Comparison of ENCODE assay signal across 21 cellular contexts in genomic region chr15:22795206-22796063, GRCh38. TPM values are rescaled to one million over a fixed set of nuclear protein-coding genes. Genes with fewer than 3 reads are reported as not detected.
A peak's percentile ranks its signal among the peaks of the same experiment; 100 is the strongest.
DNase-seq lines count a peak whose midpoint lies in the region; ATAC-seq, FAIRE-seq and TF ChIP-seq lines count a peak whose summit lies in the region.
"Had no signal": no experiment of that assay in that cellular context is flagged by ENCODE, and none has a peak within 500 bp of the region (broad histone marks: within the 10 kb centered on the region; RNA-seq: fewer than 3 reads in every experiment).

No MANE protein-coding gene starts in this region.

- H3K4me3 ChIP-seq in BLaER1 treated with 17β-estradiol and CSF1 and Interleukin-3, amounts not matched to agents 10 nM and 100 nM = no peak overlapping the region
- H3K4me3 ChIP-seq in Panc1 (ENCODE audit: low read depth in 2 of 2, low read length in 2 of 2) = no peak overlapping the region
- no peak overlapping the region for H3K4me3 ChIP-seq in HepG2 (replicated peaks in 1 of 3; ENCODE audit: insufficient read depth in 1 of 3, low read depth in 2 of 3, low read length in 3 of 3)
- H3K4me3 ChIP-seq: GM23248, ovary had no signal

- H2AFZ ChIP-seq in HepG2 (ENCODE audit: low read length) = no peak overlapping the region
- H2AFZ ChIP-seq: GM23248 had no signal

- TF ChIP-seq EP300 in HepG2 (IDR thresholded peaks at IDR 0.05; ENCODE audit: low read depth in 2 of 2, low read length in 2 of 2) = no peak
- no peak for TF ChIP-seq EP300 in HepG2 (CRISPR knock-in tag; IDR thresholded peaks at IDR 0.05; ENCODE audit: borderline replicate concordance)

- DNase-seq in GM10248 (ENCODE audit: extremely low spot score) (no peak), Panc1 (ENCODE audit: low read depth, low spot score) (no peak), HepG2 (ENCODE audit: low spot score) (no peak), GOT3 (lab: John Stamatoyannopoulos, UW) (no peak), NOMO-1 treated with dmso at 0.1 percent for 144 hours (lab: John Stamatoyannopoulos, UW; ENCODE audit: unreplicated experiment) (no peak)
- DNase-seq: activated CD8-positive, alpha-beta memory T cell treated with anti-CD3 and anti-CD28 coated beads for 24 hours; activated gamma-delta T cell treated with Interleukin-2 at 50 U/mL for 16 hours; GM23248; hippocampal formation; naive B cell; NCI-H1694; NCI-H774; ovary; stimulated activated CD4-positive, alpha-beta T cell treated with anti-CD3 and anti-CD28 coated beads, Interleukin-1b, Interleukin-23, amount 100 ng/mL, for 48 hours had no signal

- FAIRE-seq in HepG2 (lab: Jason Lieb, UNC) = no peak
- FAIRE-seq: astrocyte, colon, endothelial cell of umbilical vein, G401.6, keratinocyte had no signal

- POLR2A ChIA-PET in GM10248 (lab: Yijun Ruan, JAX) (interaction anchor here (0.6 kb wide), 1 partner anchor 168 kb away, joined by 4 read pairs; no protein-coding TSS in a partner anchor), Panc1 (lab: Charles Lee) (no interaction called here), HepG2 (lab: Yijun Ruan, JAX) (no interaction called here)

- no peak for TF ChIP-seq POLR2A in HepG2 (IDR thresholded peaks at IDR 0.05; ENCODE audit: insufficient read depth in 1 of 2, low read depth in 2 of 2, low read length in 2 of 2)

- no peak overlapping the region for H3K9ac ChIP-seq in BLaER1 treated with 17β-estradiol and CSF1 and Interleukin-3, amounts not matched to agents 10 nM and 100 nM
- H3K9ac ChIP-seq in HepG2 (ENCODE audit: insufficient read depth, low read depth, low read length) = no peak overlapping the region
- H3K9ac ChIP-seq: GM23248 had no signal

- peaks cover 0 to 52% (median 13%) of the 10 kb centered on the region in 11 experiments; a peak in 12 of 22 replicates for H4K20me1 ChIP-seq in BLaER1 treated with 17β-estradiol and CSF1 and Interleukin-3, amounts not matched to agents 10 nM and 100 nM
- no peaks in the 10 kb centered on the region; the same call in 1 of the 2 replicates for H4K20me1 ChIP-seq in HepG2 (ENCODE audit: insufficient read depth, low read length)

- peak overlapping the region in 3 of 11 experiments; percentile 35 to 69 (median 65); a peak in 5 of 22 replicates for H3K27ac ChIP-seq in BLaER1 treated with 17β-estradiol and CSF1 and Interleukin-3, amounts not matched to agents 10 nM and 100 nM
- no peak overlapping the region for H3K27ac ChIP-seq in Panc1 (ENCODE audit: low read length)
- no peak overlapping the region for H3K27ac ChIP-seq in HepG2 (ENCODE audit: extremely low read length, insufficient read depth, low read length)
- H3K27ac ChIP-seq: GM23248, ovary had no signal

- CTCF ChIA-PET in GM10248 (lab: Yijun Ruan, JAX) (interaction anchor here (1.1 to 2.1 kb wide), 5 partner anchors 8 to 16 kb away, joined by 3 to 9 read pairs (median 4); partner anchors contain the start of gene NIPA1), Panc1 (lab: Charles Lee) (no interaction called here), HepG2 (lab: Yijun Ruan, JAX; ENCODE audit: low intra/inter-chr PET ratio, low total read pairs) (no interaction called here)

- peaks cover 70% of the 10 kb centered on the region for H3K79me2 ChIP-seq in HepG2 (ENCODE audit: insufficient read depth, low read length)

- no peak for TF ChIP-seq RAD21 in HepG2 (CRISPR knock-in tag; IDR thresholded peaks at IDR 0.05)

- TF ChIP-seq CTCF in GM10248 (IDR thresholded peaks at IDR 0.05; ENCODE audit: control extremely low read depth, extremely low read depth, low read depth, missing control alignments) (peak; percentile 11), Panc1 (IDR thresholded peaks at IDR 0.05) (no peak), HepG2 (CRISPR knock-in tag; IDR thresholded peaks at IDR 0.05) (no peak)

- BruUV-seq in Panc1 (replicated peaks; lab: Mats Ljungman, UMichigan) (no TSS peak), HepG2 (replicated peaks; lab: Mats Ljungman, UMichigan) (no TSS peak)

- H3K9me3 ChIP-seq in BLaER1 treated with 17β-estradiol and CSF1 and Interleukin-3, amounts not matched to agents 10 nM and 100 nM (replicated peaks in 1 of 11) = peaks cover 0 to 21% (median 0%) of the 10 kb centered on the region in 11 experiments; a peak in 5 of 22 replicates
- H3K9me3 ChIP-seq in Panc1 (ENCODE audit: control insufficient read depth, insufficient read depth, low read depth, low read length) (no peaks in the 10 kb centered on the region), HepG2 (ENCODE audit: low read length) (no peaks in the 10 kb centered on the region)
- H3K9me3 ChIP-seq: ovary had no signal

- peaks cover 0 to 21% (median 6%) of the 10 kb centered on the region in 11 experiments; a peak in 8 of 22 replicates for H3K36me3 ChIP-seq in BLaER1 treated with 17β-estradiol and CSF1 and Interleukin-3, amounts not matched to agents 10 nM and 100 nM
- no peaks in the 10 kb centered on the region for H3K36me3 ChIP-seq in Panc1 (ENCODE audit: control insufficient read depth, insufficient read depth, low read length)
- no peaks in the 10 kb centered on the region; a peak in 1 of 5 replicates for H3K36me3 ChIP-seq in HepG2 (replicated peaks in 1 of 2; ENCODE audit: control insufficient read depth in 1 of 2, insufficient read depth in 2 of 2, low read length in 2 of 2)
- H3K36me3 ChIP-seq: ovary had no signal

- intact Hi-C loops in Panc1 (cut with micrococcal nuclease; ENCODE audit: unreplicated experiment) = no loop called here
- intact Hi-C loops in HepG2 (cut with micrococcal nuclease; ENCODE audit: unreplicated experiment) = no loop called here

- peak overlapping the region in 7 of 11 experiments; percentile 12 to 74 (median 72); a peak in 11 of 22 replicates for H3K4me2 ChIP-seq in BLaER1 treated with 17β-estradiol and CSF1 and Interleukin-3, amounts not matched to agents 10 nM and 100 nM
- no peak overlapping the region for H3K4me2 ChIP-seq in HepG2 (ENCODE audit: low read depth, low read length)

- in situ Hi-C loops in Panc1 (cut with HindIII; ENCODE audit: low pct_unique_long_range_greater_than_20kb, low sequenced_read_pairs) (no loop called here), HepG2 (cut with HindIII; ENCODE audit: extremely low pct_ligation_motif_present, low pct_unique_long_range_greater_than_20kb) (no loop called here)

- ATAC-seq in Panc1 (peak; percentile 46), HepG2 (peak; percentile 35; the same call in 2 of the 3 replicates), GM18868 (IDR thresholded peaks at IDR 0.05; ENCODE audit: unreplicated experiment) (no peak)

- peaks cover 26 to 65% (median 44%) of the 10 kb centered on the region in 10 experiments for H3K4me1 ChIP-seq in BLaER1 treated with 17β-estradiol and CSF1 and Interleukin-3, amounts not matched to agents 10 nM and 100 nM
- H3K4me1 ChIP-seq in Panc1 (ENCODE audit: control insufficient read depth, insufficient read depth, low read length) (peaks cover 13% of the 10 kb centered on the region), HepG2 (ENCODE audit: insufficient read depth, low read length) (no peaks in the 10 kb centered on the region)

- WGBS in HepG2 (ENCODE audit: low lambda C conversion rate) = 98% methylated on average over 16 of the region's 20 CpGs

- H3K27me3 ChIP-seq in BLaER1 treated with 17β-estradiol and CSF1 and Interleukin-3, amounts not matched to agents 10 nM and 100 nM = no peaks in the 10 kb centered on the region
- no peaks in the 10 kb centered on the region for H3K27me3 ChIP-seq in Panc1 (ENCODE audit: control insufficient read depth, insufficient read depth, low read length)
- no peaks in the 10 kb centered on the region for H3K27me3 ChIP-seq in HepG2 (ENCODE audit: control insufficient read depth in 1 of 2, insufficient read depth in 2 of 2, low read length in 2 of 2)
- H3K27me3 ChIP-seq: ovary had no signal

RNA-seq across cellular contexts. Expression of gene NIPA1, which starts 9.0 kb away (rescaled TPM):
- total RNA-seq in Panc1 (2021; ENCODE audit: unreplicated experiment) (93.2 TPM), HepG2 (2016; rRNA removed; fragmentation: Illumina TruSeq; extraction: Trizol) (13.2 and 14.8 TPM in 2 replicates)
- 69.8 TPM for polyA plus RNA-seq in Panc1 (2012; ENCODE audit: insufficient read length)
- total RNA-seq in HepG2 (2016; cell fraction: cytosol; rRNA removed; fragmentation: Illumina TruSeq; extraction: Trizol; ENCODE audit: low read depth) = 6.1 and 6.3 TPM in 2 replicates
- total RNA-seq in HepG2 (2016; cell fraction: insoluble cytoplasmic fraction; rRNA removed; fragmentation: Illumina TruSeq; extraction: Trizol) = 12.8 and 13.6 TPM in 2 replicates
- total RNA-seq in HepG2 (2016; cell fraction: membrane; rRNA removed; fragmentation: Illumina TruSeq; extraction: Trizol) = 12.4 and 12.9 TPM in 2 replicates
- total RNA-seq in HepG2 (2016; cell fraction: nucleus; rRNA removed; fragmentation: Illumina TruSeq; extraction: Trizol) = 18.9 and 19.6 TPM in 2 replicates
- 16.8 and 19.6 TPM in 2 replicates for polyA plus RNA-seq in HepG2 (2011; rRNA removed)
- 13.8 and 15.9 TPM in 2 replicates for polyA plus RNA-seq in HepG2 (2011; cell fraction: cytosol; rRNA removed)
- polyA plus RNA-seq in HepG2 (2011; cell fraction: nucleus; rRNA removed) = 22.9 and 26.6 TPM in 2 replicates
- polyA plus RNA-seq in HepG2 (2012) = 15.7 and 17.2 TPM in 2 replicates
- 4.9 and 5.5 TPM in 2 replicates for polyA plus RNA-seq in HepG2 (2016; cell fraction: cytosol; fragmentation: Illumina TruSeq; extraction: Trizol; ENCODE audit: low read depth)
- 8.6 and 9.4 TPM in 2 replicates for polyA plus RNA-seq in HepG2 (2016; cell fraction: insoluble cytoplasmic fraction; fragmentation: Illumina TruSeq; extraction: Trizol; ENCODE audit: low read depth)
- 7.3 and 7.7 TPM in 2 replicates for polyA plus RNA-seq in HepG2 (2016; cell fraction: membrane; fragmentation: Illumina TruSeq; extraction: Trizol; ENCODE audit: low read depth)
- 20.9 and 22.7 TPM in 2 replicates for polyA plus RNA-seq in HepG2 (2016; cell fraction: nucleus; fragmentation: Illumina TruSeq; extraction: Trizol; ENCODE audit: insufficient read depth, low read depth)
- polyA minus RNA-seq in HepG2 (2011; rRNA and poly(A)+ RNA removed; ENCODE audit: low replicate concordance) = 96.0 and 153 TPM in 2 replicates
- 25.6 and 27.9 TPM in 2 replicates for polyA minus RNA-seq in HepG2 (2011; cell fraction: cytosol; rRNA and poly(A)+ RNA removed)
- polyA minus RNA-seq in HepG2 (2011; cell fraction: nucleus; rRNA and poly(A)+ RNA removed) = 19.3 and 24.1 TPM in 2 replicates

RNA-seq across cellular contexts. Expression of gene NIPA2, which starts 43.0 kb away (rescaled TPM):
- total RNA-seq in Panc1 (2021; ENCODE audit: unreplicated experiment) = 94.8 TPM
- polyA plus RNA-seq in Panc1 (2012; ENCODE audit: insufficient read length) = 83.6 TPM
- total RNA-seq in HepG2 (2016; rRNA removed; fragmentation: Illumina TruSeq; extraction: Trizol) = 56.2 and 57.9 TPM in 2 replicates
- 16.9 and 19.3 TPM in 2 replicates for total RNA-seq in HepG2 (2016; cell fraction: cytosol; rRNA removed; fragmentation: Illumina TruSeq; extraction: Trizol; ENCODE audit: low read depth)
- 53.7 and 60.6 TPM in 2 replicates for total RNA-seq in HepG2 (2016; cell fraction: insoluble cytoplasmic fraction; rRNA removed; fragmentation: Illumina TruSeq; extraction: Trizol)
- 53.0 and 67.7 TPM in 2 replicates for total RNA-seq in HepG2 (2016; cell fraction: membrane; rRNA removed; fragmentation: Illumina TruSeq; extraction: Trizol)
- total RNA-seq in HepG2 (2016; cell fraction: nucleus; rRNA removed; fragmentation: Illumina TruSeq; extraction: Trizol) = 35.8 and 40.9 TPM in 2 replicates
- polyA plus RNA-seq in HepG2 (2011; rRNA removed) = 25.9 and 29.0 TPM in 2 replicates
- polyA plus RNA-seq in HepG2 (2011; cell fraction: cytosol; rRNA removed) = 19.4 and 31.7 TPM in 2 replicates
- 12.0 and 15.0 TPM in 2 replicates for polyA plus RNA-seq in HepG2 (2011; cell fraction: nucleus; rRNA removed)
- 31.0 and 35.1 TPM in 2 replicates for polyA plus RNA-seq in HepG2 (2012)
- polyA plus RNA-seq in HepG2 (2016; cell fraction: cytosol; fragmentation: Illumina TruSeq; extraction: Trizol; ENCODE audit: low read depth) = 17.3 and 25.8 TPM in 2 replicates
- 56.7 and 62.3 TPM in 2 replicates for polyA plus RNA-seq in HepG2 (2016; cell fraction: insoluble cytoplasmic fraction; fragmentation: Illumina TruSeq; extraction: Trizol; ENCODE audit: low read depth)
- 43.6 and 55.5 TPM in 2 replicates for polyA plus RNA-seq in HepG2 (2016; cell fraction: membrane; fragmentation: Illumina TruSeq; extraction: Trizol; ENCODE audit: low read depth)
- polyA plus RNA-seq in HepG2 (2016; cell fraction: nucleus; fragmentation: Illumina TruSeq; extraction: Trizol; ENCODE audit: insufficient read depth, low read depth) = 53.5 and 56.8 TPM in 2 replicates
- 32.3 and 59.0 TPM in 2 replicates for polyA minus RNA-seq in HepG2 (2011; rRNA and poly(A)+ RNA removed; ENCODE audit: low replicate concordance)
- polyA minus RNA-seq in HepG2 (2011; cell fraction: cytosol; rRNA and poly(A)+ RNA removed) = 24.4 and 31.8 TPM in 2 replicates
- 29.0 and 33.6 TPM in 2 replicates for polyA minus RNA-seq in HepG2 (2011; cell fraction: nucleus; rRNA and poly(A)+ RNA removed)
